Comparison of ENCODE assay signal across 9 cellular contexts in the genomic region with DNA sequence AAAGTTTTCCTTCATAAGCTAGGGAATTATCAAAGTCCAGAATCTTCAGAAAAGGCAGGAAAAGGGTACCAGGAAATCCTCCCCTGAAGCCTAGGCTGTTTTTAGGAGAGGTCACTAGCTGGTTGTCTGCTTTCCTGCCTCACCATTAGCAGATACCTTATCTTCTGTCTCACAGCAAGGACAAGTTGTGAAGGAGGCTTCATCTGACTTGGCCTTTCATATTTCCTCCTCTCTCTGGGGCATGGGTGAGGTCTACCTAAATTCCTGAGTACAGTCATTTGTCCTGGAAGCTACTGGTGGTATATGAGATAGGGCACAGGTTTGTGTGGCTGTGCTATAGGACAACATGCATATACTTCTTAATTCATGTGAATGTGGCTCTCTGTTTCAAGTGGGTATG. TPM values are rescaled to one million over a fixed set of nuclear protein-coding genes. Genes with fewer than 3 reads are reported as not detected.
DNase-seq lines count a peak whose midpoint lies in the region; ATAC-seq, FAIRE-seq and TF ChIP-seq lines count a peak whose summit lies in the region.
"Had no signal": no experiment of that assay in that cellular context is flagged by ENCODE, and none has a peak within 500 bp of the region (broad histone marks: within the 10 kb centered on the region; RNA-seq: fewer than 3 reads in every experiment).

No MANE protein-coding gene starts in this region.

- no peak for ATAC-seq in GM21367 (IDR thresholded peaks at IDR 0.05; ENCODE audit: unreplicated experiment)
- ATAC-seq in foreskin keratinocyte = no peak
- no peak for ATAC-seq in HG03139 (IDR thresholded peaks at IDR 0.05; ENCODE audit: unreplicated experiment)

- H3K27ac Mint-ChIP-seq in activated CD4-positive, alpha-beta T cell treated with anti-CD3 and anti-CD28 coated beads, Interleukin-2, amount 10 ng/mL, durations not matched to agents 24 days and 14 days = peak overlapping the region; percentile 46
- peak overlapping the region; percentile 25 for H3K27ac Mint-ChIP-seq in activated T-helper 2 cell treated with anti-CD3 and anti-CD28 coated beads, Interferon-gamma antibody, Interleukin-2, Interleukin-4, amounts not matched to agents 10 μg/mL and 5 μg/mL and 100 μg/mL, durations not matched to agents 14 hours and 24 hours and 36 hours

- intact Hi-C loops in activated CD4-positive, alpha-beta T cell treated with anti-CD3 and anti-CD28 coated beads, Interleukin-2, amount 10 ng/mL, durations not matched to agents 24 days and 14 days (cut with micrococcal nuclease) = no loop called here
- intact Hi-C loops in activated T-helper 2 cell treated with anti-CD3 and anti-CD28 coated beads, Interferon-gamma antibody, Interleukin-2, Interleukin-4, amounts not matched to agents 10 μg/mL and 5 μg/mL and 100 μg/mL, durations not matched to agents 14 hours and 24 hours and 36 hours (cut with micrococcal nuclease) = no loop called here
- intact Hi-C loops in kidney (cut with DNase I) = no loop called here

- H3K9me3 Mint-ChIP-seq in activated CD4-positive, alpha-beta T cell treated with anti-CD3 and anti-CD28 coated beads, Interleukin-2, amount 10 ng/mL, durations not matched to agents 24 days and 14 days = no peaks in the 10 kb centered on the region
- H3K9me3 Mint-ChIP-seq in activated T-helper 2 cell treated with anti-CD3 and anti-CD28 coated beads, Interferon-gamma antibody, Interleukin-2, Interleukin-4, amounts not matched to agents 10 μg/mL and 5 μg/mL and 100 μg/mL, durations not matched to agents 14 hours and 24 hours and 36 hours = no peaks in the 10 kb centered on the region

- peak overlapping the region in 1 of 2 donors; percentile 98 for H3K9ac ChIP-seq in kidney (ENCODE audit: low read length in 2 of 2)
- H3K9ac ChIP-seq in subcutaneous abdominal adipose tissue (ENCODE audit: low read length in 5 of 5) = peak overlapping the region; percentile 3 to 99 (median 98)

- H3K27ac ChIP-seq in kidney (ENCODE audit: low read depth in 2 of 2, low read length in 2 of 2) (peak overlapping the region in 1 of 2 donors; percentile 49), subcutaneous abdominal adipose tissue (ENCODE audit: low read depth, low read length) (peak overlapping the region; percentile 87), foreskin keratinocyte (no peak overlapping the region)
- H3K27ac ChIP-seq: WERI-Rb-1 had no signal

- peak overlapping the region; percentile 88 for H3K4me3 Mint-ChIP-seq in activated CD4-positive, alpha-beta T cell treated with anti-CD3 and anti-CD28 coated beads, Interleukin-2, amount 10 ng/mL, durations not matched to agents 24 days and 14 days
- H3K4me3 Mint-ChIP-seq in activated T-helper 2 cell treated with anti-CD3 and anti-CD28 coated beads, Interferon-gamma antibody, Interleukin-2, Interleukin-4, amounts not matched to agents 10 μg/mL and 5 μg/mL and 100 μg/mL, durations not matched to agents 14 hours and 24 hours and 36 hours (ENCODE audit: low read depth) = peak overlapping the region; percentile 80

- no peak for FAIRE-seq in kidney (lab: Jason Lieb, UNC)

- no peak for DNase-seq in activated CD4-positive, alpha-beta T cell treated with anti-CD3 and anti-CD28 coated beads, Interleukin-2, amount 10 ng/mL, durations not matched to agents 24 days and 14 days
- DNase-seq in activated CD4-positive, alpha-beta T cell treated with anti-CD3 and anti-CD28 coated beads, Interleukin-2, amount 50 U/mL, for 48 hours = no peak
- DNase-seq in activated T-helper 2 cell treated with anti-CD3 and anti-CD28 coated beads, Interferon-gamma antibody, Interleukin-2, Interleukin-4, amounts not matched to agents 10 μg/mL and 5 μg/mL and 100 μg/mL, durations not matched to agents 14 hours and 24 hours and 36 hours (ENCODE audit: low spot score) = no peak
- DNase-seq in kidney (no peak), foreskin keratinocyte (no peak)
- DNase-seq: WERI-Rb-1 had no signal

- H3K4me1 ChIP-seq in kidney (ENCODE audit: control insufficient read depth in 1 of 2, insufficient read depth in 1 of 2, low read depth in 1 of 2, low read length in 2 of 2) (peaks cover 31 to 49% of the 10 kb centered on the region in 2 donors), subcutaneous abdominal adipose tissue (ENCODE audit: control insufficient read depth in 5 of 5, insufficient read depth in 5 of 5, low read length in 5 of 5) (peaks cover 22 to 73% (median 68%) of the 10 kb centered on the region in 5 donors), foreskin keratinocyte (peaks cover 27% of the 10 kb centered on the region)

- no peak for TF ChIP-seq CTCF in kidney (IDR thresholded peaks at IDR 0.05; ENCODE audit: borderline replicate concordance, extremely low read depth, insufficient read depth)
- TF ChIP-seq CTCF in foreskin keratinocyte (conservative IDR thresholded peaks at IDR 0.05) = no peak

- H3K9me3 ChIP-seq in kidney (ENCODE audit: control insufficient read depth in 1 of 2, low read length in 2 of 2) (no peaks in the 10 kb centered on the region), subcutaneous abdominal adipose tissue (ENCODE audit: control insufficient read depth in 5 of 5, low read length in 5 of 5) (no peaks in the 10 kb centered on the region)

- H3K36me3 ChIP-seq in kidney (ENCODE audit: control insufficient read depth in 1 of 2, insufficient read depth in 2 of 2, low read length in 2 of 2) (peaks cover 0 to 2% of the 10 kb centered on the region in 2 donors), subcutaneous abdominal adipose tissue (ENCODE audit: control insufficient read depth in 5 of 5, insufficient read depth in 5 of 5, low read length in 5 of 5) (peaks cover 0 to 10% (median 6%) of the 10 kb centered on the region in 5 donors)
- H3K36me3 ChIP-seq: WERI-Rb-1 had no signal

- H3K36me3 Mint-ChIP-seq in activated CD4-positive, alpha-beta T cell treated with anti-CD3 and anti-CD28 coated beads, Interleukin-2, amount 10 ng/mL, durations not matched to agents 24 days and 14 days (ENCODE audit: low read depth) = peaks cover 12% of the 10 kb centered on the region
- peaks cover 16% of the 10 kb centered on the region for H3K36me3 Mint-ChIP-seq in activated T-helper 2 cell treated with anti-CD3 and anti-CD28 coated beads, Interferon-gamma antibody, Interleukin-2, Interleukin-4, amounts not matched to agents 10 μg/mL and 5 μg/mL and 100 μg/mL, durations not matched to agents 14 hours and 24 hours and 36 hours (ENCODE audit: low read depth)

- H3K4me1 Mint-ChIP-seq in activated CD4-positive, alpha-beta T cell treated with anti-CD3 and anti-CD28 coated beads, Interleukin-2, amount 10 ng/mL, durations not matched to agents 24 days and 14 days = peaks cover 61% of the 10 kb centered on the region
- H3K4me1 Mint-ChIP-seq in activated T-helper 2 cell treated with anti-CD3 and anti-CD28 coated beads, Interferon-gamma antibody, Interleukin-2, Interleukin-4, amounts not matched to agents 10 μg/mL and 5 μg/mL and 100 μg/mL, durations not matched to agents 14 hours and 24 hours and 36 hours (ENCODE audit: low read depth) = peaks cover 58% of the 10 kb centered on the region

- H3K27me3 Mint-ChIP-seq in activated CD4-positive, alpha-beta T cell treated with anti-CD3 and anti-CD28 coated beads, Interleukin-2, amount 10 ng/mL, durations not matched to agents 24 days and 14 days = no peaks in the 10 kb centered on the region
- H3K27me3 Mint-ChIP-seq in activated T-helper 2 cell treated with anti-CD3 and anti-CD28 coated beads, Interferon-gamma antibody, Interleukin-2, Interleukin-4, amounts not matched to agents 10 μg/mL and 5 μg/mL and 100 μg/mL, durations not matched to agents 14 hours and 24 hours and 36 hours (ENCODE audit: low read depth) = no peaks in the 10 kb centered on the region

- H3K27me3 ChIP-seq in subcutaneous abdominal adipose tissue (ENCODE audit: control insufficient read depth in 5 of 5, insufficient read depth in 4 of 5, low read length in 5 of 5) (no peaks in the 10 kb centered on the region), foreskin keratinocyte (no peaks in the 10 kb centered on the region)

- H3K4me3 ChIP-seq in kidney (ENCODE audit: low read length in 2 of 2) (peak overlapping the region; percentile 88 to 90), subcutaneous abdominal adipose tissue (ENCODE audit: low read depth in 1 of 5, low read length in 5 of 5) (peak overlapping the region; percentile 92 to 99 (median 93))

RNA-seq across cellular contexts. Expression of a gene that starts 2.3 kb away (rescaled TPM):
- 18.5 and 18.6 TPM in 2 replicates for total RNA-seq in activated CD4-positive, alpha-beta T cell treated with anti-CD3 and anti-CD28 coated beads, Interleukin-2, amount 10 ng/mL, durations not matched to agents 24 days and 14 days
- total RNA-seq in activated T-helper 2 cell treated with anti-CD3 and anti-CD28 coated beads, Interferon-gamma antibody, Interleukin-2, Interleukin-4, amounts not matched to agents 10 μg/mL and 5 μg/mL and 100 μg/mL, durations not matched to agents 14 hours and 24 hours and 36 hours = 16.5 and 16.8 TPM in 2 replicates
- 17.0 TPM for total RNA-seq in kidney
- 4.4 TPM for polyA plus RNA-seq in kidney (ENCODE audit: insufficient read depth, low read depth, low replicate concordance)
- total RNA-seq in foreskin keratinocyte = 9.7 and 10.0 TPM in 2 replicates
- 3.9 and 4.9 TPM in 2 replicates for polyA plus RNA-seq in foreskin keratinocyte

RNA-seq across cellular contexts. Expression of a gene that starts 31.4 kb away (rescaled TPM):
- 0.56 and 0.73 TPM in 2 replicates for total RNA-seq in activated CD4-positive, alpha-beta T cell treated with anti-CD3 and anti-CD28 coated beads, Interleukin-2, amount 10 ng/mL, durations not matched to agents 24 days and 14 days
- total RNA-seq in activated T-helper 2 cell treated with anti-CD3 and anti-CD28 coated beads, Interferon-gamma antibody, Interleukin-2, Interleukin-4, amounts not matched to agents 10 μg/mL and 5 μg/mL and 100 μg/mL, durations not matched to agents 14 hours and 24 hours and 36 hours = 0.50 and 0.62 TPM in 2 replicates
- total RNA-seq in kidney (17.7 TPM), foreskin keratinocyte (0.10 and 0.14 TPM in 2 replicates)
- polyA plus RNA-seq in kidney (ENCODE audit: insufficient read depth, low read depth, low replicate concordance) (2.9 TPM), foreskin keratinocyte (0.12 and 0.18 TPM in 2 replicates)

RNA-seq across cellular contexts. Expression of a gene that starts 47.3 kb away (rescaled TPM):
- 34.8 and 36.2 TPM in 2 replicates for total RNA-seq in activated CD4-positive, alpha-beta T cell treated with anti-CD3 and anti-CD28 coated beads, Interleukin-2, amount 10 ng/mL, durations not matched to agents 24 days and 14 days
- 25.7 and 27.9 TPM in 2 replicates for total RNA-seq in activated T-helper 2 cell treated with anti-CD3 and anti-CD28 coated beads, Interferon-gamma antibody, Interleukin-2, Interleukin-4, amounts not matched to agents 10 μg/mL and 5 μg/mL and 100 μg/mL, durations not matched to agents 14 hours and 24 hours and 36 hours
- 29.0 TPM for total RNA-seq in kidney
- polyA plus RNA-seq in kidney (ENCODE audit: insufficient read depth, low read depth, low replicate concordance) = 20.5 TPM
- total RNA-seq in foreskin keratinocyte = 22.8 and 23.1 TPM in 2 replicates
- polyA plus RNA-seq in foreskin keratinocyte = 11.2 and 12.5 TPM in 2 replicates

Comparison
In these comparisons a context has a peak if more than half of its experiments do, and no peak if none do; other contexts are left out.
1. RNA of a gene that starts 31.4 kb away (total RNA-seq): 17.7 TPM in kidney (single experiment); 0.56 to 0.73 TPM in activated CD4-positive, alpha-beta T cell treated with anti-CD3 and anti-CD28 coated beads, Interleukin-2, amount 10 ng/mL, durations not matched to agents 24 days and 14 days, 0.50 to 0.62 TPM in activated T-helper 2 cell treated with anti-CD3 and anti-CD28 coated beads, Interferon-gamma antibody, Interleukin-2, Interleukin-4, amounts not matched to agents 10 μg/mL and 5 μg/mL and 100 μg/mL, durations not matched to agents 14 hours and 24 hours and 36 hours and 0.10 to 0.14 TPM in foreskin keratinocyte; every median in the first group is over 10 times any median in the second.